10 cellular contexts compared by ENCODE assay signal in the genomic region with DNA sequence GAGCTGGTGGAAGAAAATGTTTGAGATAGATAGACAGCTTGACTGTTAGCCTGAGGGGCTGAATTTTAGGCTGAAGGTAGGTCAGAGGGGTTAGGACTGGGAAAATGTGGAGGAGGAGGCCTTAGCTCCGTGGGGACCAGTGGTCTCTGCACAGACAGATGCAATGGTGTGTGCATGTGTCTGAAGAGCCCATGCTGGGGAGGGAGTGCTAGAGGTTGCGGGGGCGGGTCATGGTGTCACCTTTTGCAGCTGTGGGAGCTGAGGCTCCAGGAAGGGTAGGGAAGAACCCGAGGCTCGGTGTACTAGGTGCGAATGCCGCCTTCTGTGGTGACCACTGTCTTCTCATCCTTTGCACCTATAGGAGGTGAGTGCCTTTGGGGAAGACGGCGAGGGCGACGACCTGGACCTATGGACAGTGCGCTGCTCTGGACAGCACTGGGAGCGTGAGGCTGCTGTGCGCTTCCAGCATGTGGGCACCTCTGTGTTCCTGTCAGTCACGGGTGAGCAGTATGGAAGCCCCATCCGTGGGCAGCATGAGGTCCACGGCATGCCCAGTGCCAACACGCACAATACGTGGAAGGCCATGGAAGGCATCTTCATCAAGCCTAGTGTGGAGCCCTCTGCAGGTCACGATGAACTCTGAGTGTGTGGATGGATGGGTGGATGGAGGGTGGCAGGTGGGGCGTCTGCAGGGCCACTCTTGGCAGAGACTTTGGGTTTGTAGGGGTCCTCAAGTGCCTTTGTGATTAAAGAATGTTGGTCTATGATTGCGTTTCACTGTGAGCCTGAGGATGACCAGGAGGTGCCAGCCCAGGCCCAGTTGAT. TPM values are rescaled to one million over a fixed set of nuclear protein-coding genes. Genes with fewer than 3 reads are reported as not detected.
A peak's percentile ranks its signal among the peaks of the same experiment; 100 is the strongest.
DNase-seq lines count a peak whose midpoint lies in the region; ATAC-seq and TF ChIP-seq lines count a peak whose summit lies in the region.
"Had no signal": no experiment of that assay in that cellular context is flagged by ENCODE, and none has a peak within 500 bp of the region (broad histone marks: within the 10 kb centered on the region; RNA-seq: fewer than 3 reads in every experiment).

No MANE protein-coding gene starts in this region.

- H3K4me1 Mint-ChIP-seq in GM23338 = peaks cover 17% of the 10 kb centered on the region
- peaks cover 39% of the 10 kb centered on the region for H3K4me1 Mint-ChIP-seq in activated T-helper 1 cell treated with anti-CD3 and anti-CD28 coated beads, Interleukin-12 subunit alpha, Interleukin-12 subunit beta, Interleukin-2, Interleukin-4 antibody, amounts not matched to agents 30 ng/mL and 10 ng/mL and 1 ng/mL, durations not matched to agents 14 hours and 24 hours and 36 hours (ENCODE audit: low read depth)

- H3K27me3 ChIP-seq in BJ (ENCODE audit: control insufficient read depth, insufficient read depth, low read length) (no peaks in the 10 kb centered on the region), GM23338 (ENCODE audit: insufficient read depth) (peaks cover 8% of the 10 kb centered on the region), lower lobe of right lung (ENCODE audit: low read depth) (no peaks in the 10 kb centered on the region), vagina (no peaks in the 10 kb centered on the region)
- H3K27me3 ChIP-seq: colonic mucosa, tibial nerve had no signal

- H3K9me2 ChIP-seq in GM23338 (ENCODE audit: insufficient read depth) = no peaks in the 10 kb centered on the region

- H4K20me1 ChIP-seq in GM23338 (replicated peaks; ENCODE audit: insufficient read depth) = peaks cover 5% of the 10 kb centered on the region; the same call in 1 of the 2 replicates

- no peak overlapping the region for H3K27ac ChIP-seq in GM23338 (ENCODE audit: low read depth)
- H3K27ac ChIP-seq in lower lobe of right lung = no peak overlapping the region
- no peak overlapping the region for H3K27ac ChIP-seq in vagina
- H3K27ac ChIP-seq in caudate nucleus (ENCODE audit: low read depth, low read length) = no peak overlapping the region

- no peak overlapping the region for H2AFZ ChIP-seq in GM23338

- peaks cover 23% of the 10 kb centered on the region for H3K36me3 Mint-ChIP-seq in GM23338 (ENCODE audit: low read depth)
- H3K36me3 Mint-ChIP-seq in activated T-helper 1 cell treated with anti-CD3 and anti-CD28 coated beads, Interleukin-12 subunit alpha, Interleukin-12 subunit beta, Interleukin-2, Interleukin-4 antibody, amounts not matched to agents 30 ng/mL and 10 ng/mL and 1 ng/mL, durations not matched to agents 14 hours and 24 hours and 36 hours (ENCODE audit: low read depth) = peaks cover 23% of the 10 kb centered on the region

- no peak overlapping the region for H3K27ac Mint-ChIP-seq in GM23338
- H3K27ac Mint-ChIP-seq in activated T-helper 1 cell treated with anti-CD3 and anti-CD28 coated beads, Interleukin-12 subunit alpha, Interleukin-12 subunit beta, Interleukin-2, Interleukin-4 antibody, amounts not matched to agents 30 ng/mL and 10 ng/mL and 1 ng/mL, durations not matched to agents 14 hours and 24 hours and 36 hours = peak overlapping the region; percentile 25

- H3K79me2 ChIP-seq in GM23338 (replicated peaks; ENCODE audit: insufficient read depth) = no peaks in the 10 kb centered on the region

- peaks cover 16% of the 10 kb centered on the region for H3F3A ChIP-seq in GM23338 (replicated peaks; ENCODE audit: low read depth)

- peak; percentile 10; the same call in 1 of the 2 replicates for TF ChIP-seq CTCF in BJ (IDR thresholded peaks at IDR 0.05; ENCODE audit: insufficient read depth, low read depth, low read length)
- TF ChIP-seq CTCF in GM23338 (conservative IDR thresholded peaks at IDR 0.05; ENCODE audit: low read depth in 2 of 2) = peak in 1 of 2 experiments; percentile 44; a peak in 2 of 4 replicates
- TF ChIP-seq CTCF in lower lobe of right lung (IDR thresholded peaks at IDR 0.05) = no peak
- TF ChIP-seq CTCF in vagina (IDR thresholded peaks at IDR 0.05) = no peak

- CTCF ChIA-PET in BJ (lab: Yijun Ruan, JAX) = interaction anchor here (1.3 to 3.9 kb wide), 4 partner anchors 10 to 88 kb away, joined by 3 to 71 read pairs (median 9); a partner anchor contains a TSS

- peaks cover 7% of the 10 kb centered on the region; the same call in 1 of the 2 replicates for H3K4me1 ChIP-seq in GM23338 (ENCODE audit: insufficient read depth)
- H3K4me1 ChIP-seq in lower lobe of right lung = peaks cover 29% of the 10 kb centered on the region
- peaks cover 29% of the 10 kb centered on the region for H3K4me1 ChIP-seq in vagina

- H3K27me3 Mint-ChIP-seq in GM23338 (ENCODE audit: insufficient read depth, low read depth, poor library complexity) = peaks cover 17% of the 10 kb centered on the region
- peaks cover 10% of the 10 kb centered on the region for H3K27me3 Mint-ChIP-seq in activated T-helper 1 cell treated with anti-CD3 and anti-CD28 coated beads, Interleukin-12 subunit alpha, Interleukin-12 subunit beta, Interleukin-2, Interleukin-4 antibody, amounts not matched to agents 30 ng/mL and 10 ng/mL and 1 ng/mL, durations not matched to agents 14 hours and 24 hours and 36 hours (ENCODE audit: insufficient read depth)

- intact Hi-C loops in activated T-helper 1 cell treated with anti-CD3 and anti-CD28 coated beads, Interleukin-12 subunit alpha, Interleukin-12 subunit beta, Interleukin-2, Interleukin-4 antibody, amounts not matched to agents 30 ng/mL and 10 ng/mL and 1 ng/mL, durations not matched to agents 14 hours and 24 hours and 36 hours (cut with micrococcal nuclease) = loop anchor here (2.0 to 5.0 kb wide), 2 partner anchors 77 to 641 kb away; a partner anchor contains a TSS
- intact Hi-C loops in lower lobe of right lung (cut with DNase I) = no loop called here
- intact Hi-C loops in vagina (cut with DNase I) = no loop called here

- H3K36me3 ChIP-seq in BJ (ENCODE audit: control insufficient read depth, insufficient read depth, low read length) (no peaks in the 10 kb centered on the region; the same call in none of the 2 replicates), GM23338 (ENCODE audit: insufficient read depth) (no peaks in the 10 kb centered on the region), lower lobe of right lung (peaks cover 23% of the 10 kb centered on the region), vagina (no peaks in the 10 kb centered on the region)
- H3K36me3 ChIP-seq: colonic mucosa had no signal

- no peak for ATAC-seq in GM23338
- ATAC-seq in lower lobe of right lung = no peak
- ATAC-seq in HG03025 (IDR thresholded peaks at IDR 0.05; ENCODE audit: low FRiP score, unreplicated experiment) = no peak
- no peak for ATAC-seq in HG02623 (IDR thresholded peaks at IDR 0.05; ENCODE audit: unreplicated experiment)

- H3K9me3 ChIP-seq in lower lobe of right lung (no peaks in the 10 kb centered on the region), vagina (no peaks in the 10 kb centered on the region)
- H3K9me3 ChIP-seq: colonic mucosa, tibial nerve had no signal

- POLR2A ChIA-PET in BJ (lab: Charles Lee) = no interaction called here

- peak overlapping the region; percentile 89 for H3K4me2 ChIP-seq in GM23338

- H3K4me3 Mint-ChIP-seq in GM23338 = peak overlapping the region; percentile 84; the same call in 2 of the 3 replicates
- peak overlapping the region; percentile 90 for H3K4me3 Mint-ChIP-seq in activated T-helper 1 cell treated with anti-CD3 and anti-CD28 coated beads, Interleukin-12 subunit alpha, Interleukin-12 subunit beta, Interleukin-2, Interleukin-4 antibody, amounts not matched to agents 30 ng/mL and 10 ng/mL and 1 ng/mL, durations not matched to agents 14 hours and 24 hours and 36 hours

- TF ChIP-seq POLR2A in vagina (IDR thresholded peaks at IDR 0.05) = no peak

- H3K4me3 ChIP-seq in BJ (ENCODE audit: low read depth, low read length) (no peak overlapping the region; the same call in 1 of the 2 replicates), GM23338 (peak overlapping the region; percentile 90), lower lobe of right lung (peak overlapping the region; percentile 75), vagina (no peak overlapping the region)

- DNase-seq in BJ (ENCODE audit: low read depth) (no peak), GM23338 (ENCODE audit: low spot score) (no peak), lower lobe of right lung (no peak), vagina (ENCODE audit: extremely low spot score in 2 of 2) (no peak), caudate nucleus (lab: John Stamatoyannopoulos, UW) (no peak)
- DNase-seq in activated T-helper 1 cell treated with anti-CD3 and anti-CD28 coated beads, Interleukin-12 subunit alpha, Interleukin-12 subunit beta, Interleukin-2, Interleukin-4 antibody, amounts not matched to agents 30 ng/mL and 10 ng/mL and 1 ng/mL, durations not matched to agents 14 hours and 24 hours and 36 hours (ENCODE audit: low spot score) = no peak

- H3K9me3 Mint-ChIP-seq in GM23338 = no peaks in the 10 kb centered on the region
- H3K9me3 Mint-ChIP-seq in activated T-helper 1 cell treated with anti-CD3 and anti-CD28 coated beads, Interleukin-12 subunit alpha, Interleukin-12 subunit beta, Interleukin-2, Interleukin-4 antibody, amounts not matched to agents 30 ng/mL and 10 ng/mL and 1 ng/mL, durations not matched to agents 14 hours and 24 hours and 36 hours = no peaks in the 10 kb centered on the region

RNA-seq across cellular contexts. Expression of a gene that starts 1.6 kb away (rescaled TPM):
- polyA plus RNA-seq in BJ (2011; rRNA removed) (10.9 and 22.8 TPM in 2 replicates), GM23338 (2016; fragmentation: Nextera tagmentation; extraction: Ambion mirVana) (72.7 and 74.8 TPM in 2 replicates)
- polyA minus RNA-seq in BJ (2011; rRNA and poly(A)+ RNA removed) = 11.8 and 13.4 TPM in 2 replicates
- 60.3 and 62.3 TPM in 2 replicates for total RNA-seq in GM23338 (2014; rRNA removed; shearing (Covaris generic))
- 98.8 and 100 TPM in 2 replicates for total RNA-seq in activated T-helper 1 cell treated with anti-CD3 and anti-CD28 coated beads, Interleukin-12 subunit alpha, Interleukin-12 subunit beta, Interleukin-2, Interleukin-4 antibody, amounts not matched to agents 30 ng/mL and 10 ng/mL and 1 ng/mL, durations not matched to agents 14 hours and 24 hours and 36 hours
- total RNA-seq in lower lobe of right lung (36.1 TPM), vagina (33.9 TPM)

RNA-seq across cellular contexts. Expression of a gene that starts 11.2 kb away (rescaled TPM):
- polyA plus RNA-seq in BJ (2011; rRNA removed) (0.10 and 0.13 TPM in 2 replicates), GM23338 (2016; fragmentation: Nextera tagmentation; extraction: Ambion mirVana) (0.35 TPM in 1 of 2 replicates, not detected in the other)
- polyA minus RNA-seq in BJ (2011; rRNA and poly(A)+ RNA removed) = 0.05 TPM in 1 of 2 replicates, not detected in the other
- 0.14 TPM in 1 of 2 replicates, not detected in the other for total RNA-seq in GM23338 (2014; rRNA removed; shearing (Covaris generic))
- total RNA-seq in activated T-helper 1 cell treated with anti-CD3 and anti-CD28 coated beads, Interleukin-12 subunit alpha, Interleukin-12 subunit beta, Interleukin-2, Interleukin-4 antibody, amounts not matched to agents 30 ng/mL and 10 ng/mL and 1 ng/mL, durations not matched to agents 14 hours and 24 hours and 36 hours = 0.54 and 0.73 TPM in 2 replicates
- total RNA-seq in lower lobe of right lung (0.41 TPM), vagina (not detected)

RNA-seq across cellular contexts. Expression of a gene that starts 13.9 kb away (rescaled TPM):
- polyA plus RNA-seq in BJ (2011; rRNA removed) = 14.6 and 20.0 TPM in 2 replicates
- 4.9 and 7.3 TPM in 2 replicates for polyA minus RNA-seq in BJ (2011; rRNA and poly(A)+ RNA removed)
- 58.8 and 83.7 TPM in 2 replicates for total RNA-seq in GM23338 (2014; rRNA removed; shearing (Covaris generic))
- 53.3 and 58.4 TPM in 2 replicates for polyA plus RNA-seq in GM23338 (2016; fragmentation: Nextera tagmentation; extraction: Ambion mirVana)
- 51.7 and 51.8 TPM in 2 replicates for total RNA-seq in activated T-helper 1 cell treated with anti-CD3 and anti-CD28 coated beads, Interleukin-12 subunit alpha, Interleukin-12 subunit beta, Interleukin-2, Interleukin-4 antibody, amounts not matched to agents 30 ng/mL and 10 ng/mL and 1 ng/mL, durations not matched to agents 14 hours and 24 hours and 36 hours
- total RNA-seq in lower lobe of right lung = 13.1 TPM
- total RNA-seq in vagina = 22.6 TPM

RNA-seq across cellular contexts. Expression of a gene that starts 22.1 kb away (rescaled TPM):
- polyA plus RNA-seq in BJ (2011; rRNA removed) = 38.9 and 64.7 TPM in 2 replicates
- polyA minus RNA-seq in BJ (2011; rRNA and poly(A)+ RNA removed) = 24.8 and 26.8 TPM in 2 replicates
- 30.7 and 34.1 TPM in 2 replicates for total RNA-seq in GM23338 (2014; rRNA removed; shearing (Covaris generic))
- 21.6 and 23.0 TPM in 2 replicates for polyA plus RNA-seq in GM23338 (2016; fragmentation: Nextera tagmentation; extraction: Ambion mirVana)
- 53.1 and 53.3 TPM in 2 replicates for total RNA-seq in activated T-helper 1 cell treated with anti-CD3 and anti-CD28 coated beads, Interleukin-12 subunit alpha, Interleukin-12 subunit beta, Interleukin-2, Interleukin-4 antibody, amounts not matched to agents 30 ng/mL and 10 ng/mL and 1 ng/mL, durations not matched to agents 14 hours and 24 hours and 36 hours
- 38.1 TPM for total RNA-seq in lower lobe of right lung
- total RNA-seq in vagina = 44.7 TPM

Comparison
In these comparisons a context has a peak if more than half of its experiments do, and no peak if none do; other contexts are left out.
1. H3K4me3 ChIP-seq: peak in GM23338 (single experiment) and lower lobe of right lung (single experiment); none in BJ (single experiment) and vagina (0 of 2).